Comparison of ENCODE assay signal across 13 cellular contexts in the genomic region with DNA sequence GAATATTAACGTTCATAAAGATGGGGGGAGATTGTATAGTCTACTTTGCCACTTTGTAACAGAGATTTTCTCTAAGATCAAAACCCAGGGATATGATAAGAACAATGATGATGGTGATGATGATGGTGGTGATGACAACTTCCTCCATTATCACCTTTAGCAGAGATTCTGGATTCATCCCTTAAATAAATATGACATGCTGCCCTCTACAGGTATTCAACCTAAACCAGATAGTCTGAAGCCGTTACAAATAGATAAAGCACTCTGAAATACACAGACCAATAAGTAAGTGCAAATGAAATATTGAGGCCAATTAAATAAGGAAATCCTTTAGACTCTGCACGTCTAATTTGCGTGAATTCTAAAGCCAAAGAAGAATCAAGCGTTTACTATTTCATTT.
DNase-seq lines count a peak whose midpoint lies in the region; ATAC-seq and TF ChIP-seq lines count a peak whose summit lies in the region.
"Had no signal": no experiment of that assay in that cellular context is flagged by ENCODE, and none has a peak within 500 bp of the region (broad histone marks: within the 10 kb centered on the region; RNA-seq: fewer than 3 reads in every experiment).

No MANE protein-coding gene starts in this region.

- H3K27ac Mint-ChIP-seq in H9 (no peak overlapping the region), immature natural killer cell (no peak overlapping the region)
- no peak overlapping the region for H3K27ac Mint-ChIP-seq in stimulated activated effector memory CD8-positive, alpha-beta T cell treated with anti-CD3 and anti-CD28 coated beads, Interleukin-12 subunit alpha, Interleukin-12 subunit beta, amount 100 ng/mL, for 72 hours
- H3K27ac Mint-ChIP-seq: stimulated activated naive CD8-positive, alpha-beta T cell treated with anti-CD3 and anti-CD28 coated beads, Interleukin-15, Interleukin-2, amounts not matched to agents 100 ng/mL and 50 ng/mL, for 24 hours had no signal

- H3K56ac ChIP-seq in H9 (ENCODE audit: insufficient read length, low read depth, low read length): no peak overlapping the region

- H3K27me3 Mint-ChIP-seq in H9 (ENCODE audit: low read depth) (no peaks in the 10 kb centered on the region; the same call in 1 of the 2 replicates), immature natural killer cell (ENCODE audit: low read depth in 3 of 3) (peaks cover 2 to 13% (median 3%) of the 10 kb centered on the region in 3 donors)

- no peaks in the 10 kb centered on the region for H3K79me1 ChIP-seq in H9 (ENCODE audit: insufficient read depth, low read depth, low read length, poor library complexity, severe bottlenecking)

- WGBS in H9 (ENCODE audit: extremely low coverage, insufficient read length, low lambda C conversion rate): no CpG with 5 or more reads among the region's 5 CpGs

- H3T11ph ChIP-seq in H9 (ENCODE audit: low read length): no peak overlapping the region

- peaks cover 26 to 44% (median 29%) of the 10 kb centered on the region in 10 experiments for H3K4me1 ChIP-seq in BLaER1 treated with 17β-estradiol and CSF1 and Interleukin-3, amounts not matched to agents 10 nM and 100 nM
- H3K4me1 ChIP-seq in H9 (ENCODE audit: insufficient read depth, low read length) (no peaks in the 10 kb centered on the region), RWPE2 (ENCODE audit: insufficient read depth, poor library complexity, severe bottlenecking) (peaks cover 7% of the 10 kb centered on the region)

- no peak overlapping the region for H2AFZ ChIP-seq in H9 (ENCODE audit: low read length)

- H2BK20ac ChIP-seq in H9 (ENCODE audit: low read depth, low read length, poor library complexity, severe bottlenecking): no peak overlapping the region

- H3K27me3 ChIP-seq in BLaER1 treated with 17β-estradiol and CSF1 and Interleukin-3, amounts not matched to agents 10 nM and 100 nM: no peaks in the 10 kb centered on the region
- H3K27me3 ChIP-seq in H9 (ENCODE audit: insufficient read depth, low read length) (no peaks in the 10 kb centered on the region), RWPE2 (ENCODE audit: insufficient read depth, poor library complexity, severe bottlenecking) (no peaks in the 10 kb centered on the region), kidney epithelial cell (ENCODE audit: control insufficient read depth, insufficient read depth, low read length) (no peaks in the 10 kb centered on the region), brain microvascular endothelial cell (replicated peaks) (no peaks in the 10 kb centered on the region)

- H3K4me3 Mint-ChIP-seq in H9: no peak overlapping the region
- no peak overlapping the region for H3K4me3 Mint-ChIP-seq in stimulated activated effector memory CD8-positive, alpha-beta T cell treated with anti-CD3 and anti-CD28 coated beads, Interleukin-12 subunit alpha, Interleukin-12 subunit beta, amount 100 ng/mL, for 72 hours
- H3K4me3 Mint-ChIP-seq in immature natural killer cell: no peak overlapping the region
- H3K4me3 Mint-ChIP-seq: stimulated activated naive CD8-positive, alpha-beta T cell treated with anti-CD3 and anti-CD28 coated beads, Interleukin-15, Interleukin-2, amounts not matched to agents 100 ng/mL and 50 ng/mL, for 24 hours had no signal

- H3K23me2 ChIP-seq in H9 (ENCODE audit: insufficient read length, low read depth, low read length, poor library complexity, severe bottlenecking): no peaks in the 10 kb centered on the region

- no peaks in the 10 kb centered on the region for H4K20me1 ChIP-seq in BLaER1 treated with 17β-estradiol and CSF1 and Interleukin-3, amounts not matched to agents 10 nM and 100 nM
- no peaks in the 10 kb centered on the region for H4K20me1 ChIP-seq in H9 (ENCODE audit: control insufficient read depth, insufficient read depth, insufficient read length)

- no peak overlapping the region for H3K4me3 ChIP-seq in BLaER1 treated with 17β-estradiol and CSF1 and Interleukin-3, amounts not matched to agents 10 nM and 100 nM
- H3K4me3 ChIP-seq in RWPE2 (ENCODE audit: severe bottlenecking): no peak overlapping the region
- H3K4me3 ChIP-seq in kidney epithelial cell (ENCODE audit: low read depth, low read length): no peak overlapping the region
- H3K4me3 ChIP-seq in brain microvascular endothelial cell (ENCODE audit: low read depth, low read length): no peak overlapping the region

- H3K23ac ChIP-seq in H9 (ENCODE audit: insufficient read length, low read depth, low read length): no peak overlapping the region

- H3K14ac ChIP-seq in H9 (ENCODE audit: insufficient read depth, low read length): no peak overlapping the region

- no peak overlapping the region for H4K5ac ChIP-seq in H9 (ENCODE audit: insufficient read length, low read depth, low read length)

- H2BK120ac ChIP-seq in H9 (ENCODE audit: low read depth, low read length, poor library complexity, severe bottlenecking): no peak overlapping the region

- TF ChIP-seq CTCF in H9 (conservative IDR thresholded peaks at IDR 0.05): peak; percentile 60
- peak; percentile 79 for TF ChIP-seq CTCF in RWPE2 (IDR thresholded peaks at IDR 0.05; ENCODE audit: poor library complexity, severe bottlenecking)
- TF ChIP-seq CTCF in kidney epithelial cell (IDR thresholded peaks at IDR 0.05; ENCODE audit: insufficient read depth, low read length, poor library complexity, severe bottlenecking): peak; percentile 13
- no peak for TF ChIP-seq CTCF in brain microvascular endothelial cell (IDR thresholded peaks at IDR 0.05; ENCODE audit: low read depth, low read length, missing control alignments)

- ATAC-seq in RWPE2 (ENCODE audit: low read depth): peak; percentile 58; the same call in 1 of the 3 replicates
- no peak for ATAC-seq in stimulated activated effector memory CD8-positive, alpha-beta T cell treated with anti-CD3 and anti-CD28 coated beads, Interleukin-12 subunit alpha, Interleukin-12 subunit beta, amount 100 ng/mL, for 72 hours

- no peaks in the 10 kb centered on the region for H3K36me3 ChIP-seq in BLaER1 treated with 17β-estradiol and CSF1 and Interleukin-3, amounts not matched to agents 10 nM and 100 nM
- H3K36me3 ChIP-seq in RWPE2 (ENCODE audit: low read depth): no peaks in the 10 kb centered on the region
- H3K36me3 ChIP-seq in kidney epithelial cell (ENCODE audit: control insufficient read depth, insufficient read depth, low read length): no peaks in the 10 kb centered on the region
- H3K36me3 ChIP-seq in brain microvascular endothelial cell (replicated peaks): no peaks in the 10 kb centered on the region

- no peak overlapping the region for H2BK12ac ChIP-seq in H9 (ENCODE audit: insufficient read length, low read depth, low read length)

- no peak overlapping the region for H2BK15ac ChIP-seq in H9 (ENCODE audit: low read depth, low read length)

- H3K9me3 Mint-ChIP-seq in H9: no peaks in the 10 kb centered on the region
- no peaks in the 10 kb centered on the region for H3K9me3 Mint-ChIP-seq in stimulated activated effector memory CD8-positive, alpha-beta T cell treated with anti-CD3 and anti-CD28 coated beads, Interleukin-12 subunit alpha, Interleukin-12 subunit beta, amount 100 ng/mL, for 72 hours
- no peaks in the 10 kb centered on the region for H3K9me3 Mint-ChIP-seq in immature natural killer cell
- H3K9me3 Mint-ChIP-seq: stimulated activated naive CD8-positive, alpha-beta T cell treated with anti-CD3 and anti-CD28 coated beads, Interleukin-15, Interleukin-2, amounts not matched to agents 100 ng/mL and 50 ng/mL, for 24 hours had no signal

- H2AK5ac ChIP-seq in H9 (ENCODE audit: insufficient read length, low read length): no peak overlapping the region

- no peak overlapping the region for H3K18ac ChIP-seq in H9 (ENCODE audit: insufficient read length, low read depth, low read length)

- H3K9me3 ChIP-seq in BLaER1 treated with 17β-estradiol and CSF1 and Interleukin-3, amounts not matched to agents 10 nM and 100 nM (replicated peaks in 1 of 11): no peaks in the 10 kb centered on the region
- H3K9me3 ChIP-seq in H9 (ENCODE audit: control insufficient read depth, low read depth, low read length) (no peaks in the 10 kb centered on the region), RWPE2 (ENCODE audit: severe bottlenecking) (no peaks in the 10 kb centered on the region)
- H3K9me3 ChIP-seq: Caco-2 had no signal

- no peak overlapping the region for H3K4ac ChIP-seq in H9 (ENCODE audit: low read depth, low read length)

- DNase-seq in H9 (no peak), RWPE2 (ENCODE audit: low spot score) (no peak), kidney epithelial cell (ENCODE audit: low read depth) (no peak), pons (ENCODE audit: low spot score) (no peak), immature natural killer cell (no peak), brain microvascular endothelial cell (no peak)
- DNase-seq in stimulated activated effector memory CD8-positive, alpha-beta T cell treated with anti-CD3 and anti-CD28 coated beads, Interleukin-12 subunit alpha, Interleukin-12 subunit beta, amount 100 ng/mL, for 72 hours (ENCODE audit: low spot score in 2 of 2): no peak
- DNase-seq: activated CD4-positive, alpha-beta T cell treated with anti-CD3 and anti-CD28 coated beads, Interleukin-2, amount 50 U/mL, for 4 hours; Caco-2; caudate nucleus; retina had no signal

- H3K36me3 Mint-ChIP-seq in H9 (ENCODE audit: insufficient read depth in 1 of 3, low read depth in 3 of 3) (no peaks in the 10 kb centered on the region), immature natural killer cell (no peaks in the 10 kb centered on the region)
- H3K36me3 Mint-ChIP-seq in stimulated activated effector memory CD8-positive, alpha-beta T cell treated with anti-CD3 and anti-CD28 coated beads, Interleukin-12 subunit alpha, Interleukin-12 subunit beta, amount 100 ng/mL, for 72 hours: no peaks in the 10 kb centered on the region

- no peak overlapping the region for H2BK5ac ChIP-seq in H9 (ENCODE audit: insufficient read length, low read length)

- H3K4me2 ChIP-seq in BLaER1 treated with 17β-estradiol and CSF1 and Interleukin-3, amounts not matched to agents 10 nM and 100 nM: peak overlapping the region; percentile 43 to 66 (median 55); a peak in 21 of 22 replicates
- no peak overlapping the region for H3K4me2 ChIP-seq in H9 (ENCODE audit: insufficient read depth, insufficient read length, low read length)

- no peak overlapping the region for H4K91ac ChIP-seq in H9 (ENCODE audit: insufficient read length, low read depth, low read length)

- no peak overlapping the region for H4K8ac ChIP-seq in H9 (replicated peaks; ENCODE audit: insufficient read length, low read depth, low read length)

- H3K9ac ChIP-seq in BLaER1 treated with 17β-estradiol and CSF1 and Interleukin-3, amounts not matched to agents 10 nM and 100 nM: peak overlapping the region in 1 of 11 experiments; percentile 21; a peak in 1 of 22 replicates
- no peak overlapping the region for H3K9ac ChIP-seq in H9 (ENCODE audit: extremely low read depth, insufficient read length, low read length)

- in situ Hi-C loops in brain microvascular endothelial cell (cut with HindIII; ENCODE audit: low pct_ligation_motif_present, low sequenced_read_pairs): no loop called here

- no peaks in the 10 kb centered on the region for H3K79me2 ChIP-seq in H9 (ENCODE audit: insufficient read depth, low read length)

- peak overlapping the region in 5 of 11 experiments; percentile 4 to 47 (median 22); a peak in 7 of 22 replicates for H3K27ac ChIP-seq in BLaER1 treated with 17β-estradiol and CSF1 and Interleukin-3, amounts not matched to agents 10 nM and 100 nM
- H3K27ac ChIP-seq in H9 (ENCODE audit: insufficient read length, low read depth, low read length) (no peak overlapping the region), RWPE2 (ENCODE audit: poor library complexity, severe bottlenecking) (no peak overlapping the region), brain microvascular endothelial cell (no peak overlapping the region)

- H3K4me1 Mint-ChIP-seq in H9 (peaks cover 12 to 18% of the 10 kb centered on the region in 2 experiments), immature natural killer cell (no peaks in the 10 kb centered on the region)
- H3K4me1 Mint-ChIP-seq in stimulated activated effector memory CD8-positive, alpha-beta T cell treated with anti-CD3 and anti-CD28 coated beads, Interleukin-12 subunit alpha, Interleukin-12 subunit beta, amount 100 ng/mL, for 72 hours: no peaks in the 10 kb centered on the region
